In genomic region chr16:4944333-4945281, GRCh38 we compare ENCODE assay signal across 1 cellular context.
TF ChIP-seq lines count a peak whose summit lies in the region.

No MANE protein-coding gene starts in this region.

TF ChIP-seq in HepG2, 621 proteins besides CTCF, POLR2A, EP300 and RAD21 (continued from another document and continues in another):
- TF ChIP-seq PATZ1 (CRISPR knock-in tag; IDR thresholded peaks at IDR 0.05) (peak; percentile 100), FIP1L1 (IDR thresholded peaks at IDR 0.05; ENCODE audit: borderline replicate concordance, insufficient read depth, low read depth, low read length) (no peak), ZFY (CRISPR knock-in tag; IDR thresholded peaks at IDR 0.05) (peak; percentile 55; the same call in 1 of the 2 replicates), ELF1 (CRISPR knock-in tag; IDR thresholded peaks at IDR 0.05) (no peak), ZNF720 (CRISPR knock-in tag; IDR thresholded peaks at IDR 0.05) (no peak), ZNF382 (CRISPR knock-in tag; IDR thresholded peaks at IDR 0.05; ENCODE audit: borderline replicate concordance) (no peak), ZNF34 (CRISPR knock-in tag; IDR thresholded peaks at IDR 0.05; ENCODE audit: borderline replicate concordance) (no peak; the same call in 1 of the 2 replicates), ZBTB49 (CRISPR knock-in tag; IDR thresholded peaks at IDR 0.05; ENCODE audit: borderline replicate concordance) (no peak), HNF1B (CRISPR knock-in tag; IDR thresholded peaks at IDR 0.05) (peak; percentile 70), RBAK (CRISPR knock-in tag; IDR thresholded peaks at IDR 0.05) (no peak), PHB2 (IDR thresholded peaks at IDR 0.05; ENCODE audit: partially characterized antibody) (no peak), ZFP41 (CRISPR knock-in tag; IDR thresholded peaks at IDR 0.05; ENCODE audit: borderline replicate concordance) (no peak), MNT (IDR thresholded peaks at IDR 0.05) (peak; percentile 42; the same call in 1 of the 2 replicates), ARNT2 (CRISPR knock-in tag; IDR thresholded peaks at IDR 0.05; ENCODE audit: low read depth) (peak; percentile 86), CCAR2 (optimal IDR thresholded peaks at IDR 0.05; ENCODE audit: low read depth, low read length) (no peak), ZFP90 (CRISPR knock-in tag; IDR thresholded peaks at IDR 0.05; ENCODE audit: borderline replicate concordance) (peak; percentile 21; the same call in 1 of the 2 replicates), FOXK2 (IDR thresholded peaks at IDR 0.05) (no peak), ZBTB7B (CRISPR knock-in tag; IDR thresholded peaks at IDR 0.05) (peak; percentile 99), PHF5A (CRISPR knock-in tag; IDR thresholded peaks at IDR 0.05; ENCODE audit: low read depth, unreplicated experiment) (peak; percentile 62), BRCA1 (CRISPR knock-in tag; IDR thresholded peaks at IDR 0.05) (no peak), ZNF460 (CRISPR knock-in tag; IDR thresholded peaks at IDR 0.05; ENCODE audit: borderline replicate concordance) (no peak; the same call in 1 of the 2 replicates), PLSCR1 (CRISPR knock-in tag; IDR thresholded peaks at IDR 0.05; ENCODE audit: borderline replicate concordance) (no peak), HOXA3 (CRISPR knock-in tag; IDR thresholded peaks at IDR 0.05) (peak; percentile 82), ZNF235 (CRISPR knock-in tag; IDR thresholded peaks at IDR 0.05; ENCODE audit: borderline replicate concordance) (no peak), CENPT (CRISPR knock-in tag; IDR thresholded peaks at IDR 0.05; ENCODE audit: low read depth) (no peak), ZEB1 (IDR thresholded peaks at IDR 0.05; ENCODE audit: insufficient replicate concordance, low read depth) (peak; percentile 80), HNRNPLL (IDR thresholded peaks at IDR 0.05; ENCODE audit: low read depth, low read length, poor library complexity, severe bottlenecking) (peak; percentile 49), ZBTB40 (IDR thresholded peaks at IDR 0.05) (no peak), ZBTB40 (CRISPR knock-in tag; IDR thresholded peaks at IDR 0.05) (no peak), NCOA5 (CRISPR knock-in tag; IDR thresholded peaks at IDR 0.05) (no peak), ZFP36L2 (CRISPR knock-in tag; IDR thresholded peaks at IDR 0.05) (no peak), AKAP8 (CRISPR knock-in tag; IDR thresholded peaks at IDR 0.05) (peak; percentile 53; the same call in 1 of the 2 replicates), MBD4 (IDR thresholded peaks at IDR 0.05; ENCODE audit: borderline replicate concordance, low read length) (no peak), GATA4 (IDR thresholded peaks at IDR 0.05; ENCODE audit: borderline replicate concordance, low read depth) (no peak), ZNF263 (CRISPR knock-in tag; IDR thresholded peaks at IDR 0.05) (peak; percentile 79), PRPF4 (IDR thresholded peaks at IDR 0.05; ENCODE audit: low read depth, low read length, poor library complexity, severe bottlenecking) (no peak), ZNF672 (CRISPR knock-in tag; IDR thresholded peaks at IDR 0.05) (no peak), ZNF614 (CRISPR knock-in tag; IDR thresholded peaks at IDR 0.05; ENCODE audit: borderline replicate concordance) (peak; percentile 87; the same call in 1 of the 2 replicates), TBX3 (IDR thresholded peaks at IDR 0.05; ENCODE audit: borderline replicate concordance) (no peak), HIC2 (CRISPR knock-in tag; IDR thresholded peaks at IDR 0.05; ENCODE audit: low read depth) (peak; percentile 99), ZNF549 (CRISPR knock-in tag; IDR thresholded peaks at IDR 0.05) (no peak), FOXP1 (IDR thresholded peaks at IDR 0.05) (no peak), FOXP1 (CRISPR knock-in tag; IDR thresholded peaks at IDR 0.05) (peak; percentile 42), GLMP (CRISPR knock-in tag; IDR thresholded peaks at IDR 0.05; ENCODE audit: borderline replicate concordance) (no peak)
